Comparison of ENCODE assay signal across 8 cellular contexts in the genomic region with DNA sequence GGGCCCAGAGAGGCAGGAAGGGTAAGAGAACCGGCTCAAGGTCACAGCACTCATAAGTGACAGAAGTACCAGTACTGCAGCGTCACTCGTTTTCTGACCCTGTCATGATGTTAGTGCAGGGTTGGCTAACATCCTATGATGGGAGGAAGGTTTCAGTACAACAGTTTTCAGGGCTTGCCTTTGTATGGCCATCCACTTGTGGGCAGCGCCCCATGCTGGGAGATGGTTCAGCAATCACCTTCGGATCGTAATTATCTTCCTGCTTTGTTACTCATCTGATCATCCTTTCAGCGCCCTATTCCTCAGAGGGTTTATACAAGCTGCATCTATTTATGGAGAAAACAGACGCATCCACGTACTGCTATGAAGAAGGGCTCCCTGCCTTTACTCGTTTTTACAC. TPM values are rescaled to one million over a fixed set of nuclear protein-coding genes. Genes with fewer than 3 reads are reported as not detected.
DNase-seq lines count a peak whose midpoint lies in the region; ATAC-seq and TF ChIP-seq lines count a peak whose summit lies in the region.
"Had no signal": no experiment of that assay in that cellular context is flagged by ENCODE, and none has a peak within 500 bp of the region (broad histone marks: within the 10 kb centered on the region; RNA-seq: fewer than 3 reads in every experiment).

No MANE protein-coding gene starts in this region.

- H3K27me3 Mint-ChIP-seq in glutamatergic neuron (ENCODE audit: unreplicated experiment) = peaks cover 40% of the 10 kb centered on the region

- no peak for ATAC-seq in RWPE2 (ENCODE audit: low read depth)

- H3K36me3 ChIP-seq in RWPE2 (ENCODE audit: low read depth) (peaks cover 13% of the 10 kb centered on the region), skeletal muscle satellite cell (ENCODE audit: insufficient read depth, low read length) (peaks cover 19% of the 10 kb centered on the region)

- TF ChIP-seq CTCF in HFF-Myc (IDR thresholded peaks at IDR 0.05; ENCODE audit: low read depth, low read length, missing control alignments) (no peak), RWPE2 (IDR thresholded peaks at IDR 0.05; ENCODE audit: poor library complexity, severe bottlenecking) (peak; percentile 25), glutamatergic neuron (IDR thresholded peaks at IDR 0.05; ENCODE audit: partially characterized antibody, unreplicated experiment) (no peak)

- no peaks in the 10 kb centered on the region for H3K4me1 ChIP-seq in RWPE2 (ENCODE audit: insufficient read depth, poor library complexity, severe bottlenecking)
- H3K4me1 ChIP-seq in skeletal muscle satellite cell (ENCODE audit: control insufficient read depth, insufficient read depth, low read length) = peaks cover 24% of the 10 kb centered on the region

- H3K4me1 Mint-ChIP-seq in glutamatergic neuron (ENCODE audit: low read depth, unreplicated experiment) = peaks cover 27% of the 10 kb centered on the region

- H3K27ac ChIP-seq in RWPE2 (ENCODE audit: poor library complexity, severe bottlenecking) = no peak overlapping the region

- H3K27me3 ChIP-seq in RWPE2 (ENCODE audit: insufficient read depth, poor library complexity, severe bottlenecking) = no peaks in the 10 kb centered on the region
- H3K27me3 ChIP-seq in skeletal muscle satellite cell (ENCODE audit: control insufficient read depth, insufficient read depth, low read length) = no peaks in the 10 kb centered on the region

- peak overlapping the region; percentile 93 for H3K4me2 ChIP-seq in skeletal muscle satellite cell (ENCODE audit: low read length)

- peak overlapping the region; percentile 94 for H3K4me3 Mint-ChIP-seq in glutamatergic neuron (ENCODE audit: unreplicated experiment)

- H3K9me3 ChIP-seq in RWPE2 (ENCODE audit: severe bottlenecking) = no peaks in the 10 kb centered on the region
- H3K9me3 ChIP-seq in skeletal muscle satellite cell (replicated peaks; ENCODE audit: low read length) = no peaks in the 10 kb centered on the region

- H3K9ac ChIP-seq in skeletal muscle satellite cell (ENCODE audit: low read depth, low read length) = peak overlapping the region; percentile 89

- H3K4me3 ChIP-seq in HFF-Myc (replicated peaks; ENCODE audit: low read depth, low read length) (peak overlapping the region; percentile 73; the same call in 1 of the 2 replicates), RWPE2 (ENCODE audit: severe bottlenecking) (no peak overlapping the region), skeletal muscle satellite cell (ENCODE audit: low read length) (peak overlapping the region; percentile 97)

- peaks cover 24% of the 10 kb centered on the region for H3K36me3 Mint-ChIP-seq in glutamatergic neuron (ENCODE audit: unreplicated experiment)

- DNase-seq in HFF-Myc (ENCODE audit: extremely low read depth, low read depth) (no peak), RWPE2 (ENCODE audit: low spot score) (no peak), glutamatergic neuron (peak; percentile 50)
- no peak for DNase-seq in stimulated activated naive CD4-positive, alpha-beta T cell (lab: John Stamatoyannopoulos, UW)
- no peak for DNase-seq in stimulated activated CD4-positive, alpha-beta T cell treated with anti-CD3 and anti-CD28 coated beads, Interleukin-2, amount 100 ng/mL, for 48 hours
- no peak for DNase-seq in activated naive CD4-positive, alpha-beta T cell (lab: John Stamatoyannopoulos, UW)
- DNase-seq: NCI-H2029 treated with DMSO at 0.1 percent for 48 hours had no signal

- peaks cover 51% of the 10 kb centered on the region for H3K9me3 Mint-ChIP-seq in glutamatergic neuron (ENCODE audit: unreplicated experiment)

- H3K27ac Mint-ChIP-seq in glutamatergic neuron (ENCODE audit: unreplicated experiment) = peak overlapping the region; percentile 100

RNA-seq across cellular contexts. Expression of a gene that starts 2.4 kb away (rescaled TPM):
- total RNA-seq in glutamatergic neuron (ENCODE audit: unreplicated experiment) = 2,530 TPM
- total RNA-seq in skeletal muscle satellite cell (2012; rRNA removed) = 197 and 223 TPM in 2 replicates
